1 cellular context compared by ENCODE assay signal in genomic region chr19:23887642-23888041, GRCh38.
A peak's percentile ranks its signal among the peaks of the same experiment; 100 is the strongest.
TF ChIP-seq lines count a peak whose summit lies in the region.

No MANE protein-coding gene starts in this region.

TF ChIP-seq in HepG2, 621 proteins besides CTCF, POLR2A, EP300 and RAD21 (continues in another document):
- TF ChIP-seq ADNP (CRISPR knock-in tag; IDR thresholded peaks at IDR 0.05), result no peak
- TF ChIP-seq HOXA3 (CRISPR knock-in tag; IDR thresholded peaks at IDR 0.05), result no peak
- TF ChIP-seq AGO2 (optimal IDR thresholded peaks at IDR 0.05; ENCODE audit: low read depth, low read length), result no peak
- 0 out of 2 replicates have a peak, but pooled peaks have one; percentile 29 for TF ChIP-seq HMGXB3 (CRISPR knock-in tag; IDR thresholded peaks at IDR 0.05; ENCODE audit: borderline replicate concordance)
- no peak for TF ChIP-seq NCOA1 (CRISPR knock-in tag; IDR thresholded peaks at IDR 0.05)
- TF ChIP-seq SOX13 (IDR thresholded peaks at IDR 0.05), result peak; percentile 34; the same call in 1 of the 2 replicates
- TF ChIP-seq SOX13 (CRISPR knock-in tag; conservative IDR thresholded peaks at IDR 0.05 in 1 of 2, IDR thresholded peaks at IDR 0.05 in 1 of 2), result peak in 1 of 2 experiments; percentile 92; a peak in 2 of 4 replicates
- TF ChIP-seq ZNF652 (CRISPR knock-in tag; IDR thresholded peaks at IDR 0.05; ENCODE audit: borderline replicate concordance, low read depth), result no peak
- no peak for TF ChIP-seq ARNT2 (CRISPR knock-in tag; IDR thresholded peaks at IDR 0.05; ENCODE audit: low read depth)
- no peak for TF ChIP-seq ZNF850 (CRISPR knock-in tag; conservative IDR thresholded peaks at IDR 0.05)
- no peak for TF ChIP-seq MYC (CRISPR knock-in tag; IDR thresholded peaks at IDR 0.05; ENCODE audit: borderline replicate concordance)
- no peak for TF ChIP-seq ARHGAP35 (CRISPR knock-in tag; IDR thresholded peaks at IDR 0.05; ENCODE audit: borderline replicate concordance)
- TF ChIP-seq ZBED4 (CRISPR knock-in tag; IDR thresholded peaks at IDR 0.05; ENCODE audit: borderline replicate concordance), result no peak
- no peak for TF ChIP-seq ATF1 (CRISPR knock-in tag; IDR thresholded peaks at IDR 0.05)
- TF ChIP-seq SRF (IDR thresholded peaks at IDR 0.05; ENCODE audit: low read depth, low read length), result no peak
- no peak for TF ChIP-seq ZMYM2 (CRISPR knock-in tag; IDR thresholded peaks at IDR 0.05)
- no peak for TF ChIP-seq MTA3 (CRISPR knock-in tag; IDR thresholded peaks at IDR 0.05)
- TF ChIP-seq HOXA5 (CRISPR knock-in tag; IDR thresholded peaks at IDR 0.05), result no peak
- TF ChIP-seq MAZ (IDR thresholded peaks at IDR 0.05; ENCODE audit: borderline replicate concordance, low read depth, low read length), result no peak
- no peak for TF ChIP-seq MAZ (CRISPR knock-in tag; IDR thresholded peaks at IDR 0.05; ENCODE audit: low read depth)
- peak; percentile 36; the same call in 1 of the 2 replicates for TF ChIP-seq FOSL2 (CRISPR knock-in tag; IDR thresholded peaks at IDR 0.05)
- no peak for TF ChIP-seq ZNF230 (CRISPR knock-in tag; IDR thresholded peaks at IDR 0.05)
- TF ChIP-seq ZBTB25 (CRISPR knock-in tag; IDR thresholded peaks at IDR 0.05), result no peak
- no peak for TF ChIP-seq MTF1 (CRISPR knock-in tag; IDR thresholded peaks at IDR 0.05)
- no peak for TF ChIP-seq ZSCAN29 (CRISPR knock-in tag; conservative IDR thresholded peaks at IDR 0.05)
- TF ChIP-seq ZNF446 (CRISPR knock-in tag; IDR thresholded peaks at IDR 0.05), result no peak
- peak; percentile 76 for TF ChIP-seq CBX5 (CRISPR knock-in tag; IDR thresholded peaks at IDR 0.05; ENCODE audit: borderline replicate concordance)
- no peak for TF ChIP-seq SNAI1 (CRISPR knock-in tag; IDR thresholded peaks at IDR 0.05; ENCODE audit: borderline replicate concordance)
- no peak for TF ChIP-seq ZSCAN30 (CRISPR knock-in tag; IDR thresholded peaks at IDR 0.05)
- no peak for TF ChIP-seq ATF6 (CRISPR knock-in tag; conservative IDR thresholded peaks at IDR 0.05)
- no peak for TF ChIP-seq ZNF318 (CRISPR knock-in tag; IDR thresholded peaks at IDR 0.05)
- TF ChIP-seq HDAC1 (CRISPR knock-in tag; IDR thresholded peaks at IDR 0.05), result no peak
- TF ChIP-seq DBP (CRISPR knock-in tag; IDR thresholded peaks at IDR 0.05; ENCODE audit: not compliant biosample characterization), result no peak
- no peak for TF ChIP-seq NR3C1 (CRISPR knock-in tag; IDR thresholded peaks at IDR 0.05)
- no peak for TF ChIP-seq ZBTB37 (CRISPR knock-in tag; IDR thresholded peaks at IDR 0.05)
- TF ChIP-seq ZBTB21 (CRISPR knock-in tag; IDR thresholded peaks at IDR 0.05), result no peak
